Comparison of ENCODE assay signal across 26 cellular contexts in genomic region chr14:64947710-64948611, GRCh38. TPM values are rescaled to one million over a fixed set of nuclear protein-coding genes. Genes with fewer than 3 reads are reported as not detected.
A peak's percentile ranks its signal among the peaks of the same experiment; 100 is the strongest.
DNase-seq lines count a peak whose midpoint lies in the region; ATAC-seq and TF ChIP-seq lines count a peak whose summit lies in the region.
"Had no signal": no experiment of that assay in that cellular context is flagged by ENCODE, and none has a peak within 500 bp of the region (broad histone marks: within the 10 kb centered on the region; RNA-seq: fewer than 3 reads in every experiment).

No MANE protein-coding gene starts in this region.

- H3K4me3 ChIP-seq in heart left ventricle = no peak overlapping the region

- no peak for DNase-seq in Right ventricle myocardium inferior (ENCODE audit: missing footprints)
- no peak for DNase-seq in left cardiac atrium
- DNase-seq in heart left ventricle = peak in 4 of 5 donors; percentile 42 to 84 (median 56)
- peak; percentile 78 for DNase-seq in mucosa of gallbladder (ENCODE audit: low spot score)
- DNase-seq in DMS153 (lab: John Stamatoyannopoulos, UW) = no peak
- DNase-seq in NCI-H1417 (lab: John Stamatoyannopoulos, UW) = no peak
- DNase-seq in activated CD4-positive, alpha-beta T cell treated with anti-CD3 and anti-CD28 coated beads, Interleukin-2, amount 50 U/mL, for 4 hours = no peak
- DNase-seq in activated CD4-positive, CD25-positive, alpha-beta regulatory T cell (lab: John Stamatoyannopoulos, UW) = no peak
- DNase-seq: activated CD4-positive, alpha-beta T cell treated with anti-CD3 and anti-CD28 coated beads, Interleukin-2, amount 10 ng/mL, durations not matched to agents 7 days and 5 days; activated CD8-positive, alpha-beta memory T cell treated with anti-CD3 and anti-CD28 coated beads, Interleukin-2, amount 50 U/mL, for 48 hours; activated effector memory CD4-positive, alpha-beta T cell treated with Interleukin-2 at 50 U/mL for 16 hours; activated naive CD8-positive, alpha-beta T cell treated with anti-CD3 and anti-CD28 coated beads, Interleukin-2, amount 50 U/mL, for 24 hours; BE2C; DMS53; GDM1; glutamatergic neuron; left colon; natural killer cell; NCI-H187; NCI-H526 had no signal

- no peak for TF ChIP-seq POLR2A in heart left ventricle (IDR thresholded peaks at IDR 0.05)

- no peaks in the 10 kb centered on the region for H3K9me3 ChIP-seq in heart left ventricle
- H3K9me3 ChIP-seq: BE2C had no signal

- no peak for TF ChIP-seq CTCF in heart left ventricle (IDR thresholded peaks at IDR 0.05)

- ATAC-seq in Right ventricle myocardium inferior (peak; percentile 13), left cardiac atrium (no peak), heart left ventricle (peak in 3 of 4 donors; percentile 10 to 44 (median 37))
- ATAC-seq: activated naive CD8-positive, alpha-beta T cell treated with anti-CD3 and anti-CD28 coated beads, Interleukin-2, amount 50 U/mL, for 24 hours; left colon; natural killer cell had no signal

- H3K27ac ChIP-seq in heart left ventricle = peak overlapping the region in 8 of 12 donors; percentile 32 to 99 (median 87)
- H3K27ac ChIP-seq: parathyroid adenoma had no signal

- H3K27me3 ChIP-seq in heart left ventricle = no peaks in the 10 kb centered on the region
- H3K27me3 ChIP-seq: BE2C had no signal

- intact Hi-C loops in Right ventricle myocardium inferior (cut with DNase I) = no loop called here
- intact Hi-C loops in left cardiac atrium (cut with DNase I) = no loop called here
- intact Hi-C loops in heart left ventricle (cut with DNase I) = no loop called here

- peaks cover 0 to 29% (median 9%) of the 10 kb centered on the region in 9 donors for H3K36me3 ChIP-seq in heart left ventricle
- H3K36me3 ChIP-seq: BE2C had no signal

- WGBS in heart left ventricle, 4 donors = 82 to 86% (median 84%) methylated on average over 23 to 28 of the region's 28 CpGs

- H3K4me1 ChIP-seq in heart left ventricle = peaks cover 0 to 49% (median 20%) of the 10 kb centered on the region in 12 donors
- H3K4me1 ChIP-seq: BE2C had no signal

RNA-seq across cellular contexts. Expression of gene GPX2, which starts 5.4 kb away (rescaled TPM):
- total RNA-seq in Right ventricle myocardium inferior (not detected), left cardiac atrium (not detected), heart left ventricle (not detected), mucosa of gallbladder (617 TPM)
- under 1 TPM in 1 of 2 donors, not detected in 1; 0.26 TPM for polyA plus RNA-seq in heart left ventricle
- total RNA-seq: A673; activated CD4-positive, alpha-beta T cell treated with anti-CD3 and anti-CD28 coated beads, Interleukin-2, amount 10 ng/mL, durations not matched to agents 7 days and 5 days; cerebellum; LHCN-M2; mesenteric fat pad; natural killer cell; T-helper 1 cell treated with Interleukin-12 subunit alpha and Interleukin-12 subunit beta and Interleukin-4 antibody, amounts not matched to agents 30 ng/mL and 1 ng/mL, for 36 hours had no signal

RNA-seq across cellular contexts. Expression of gene RAB15, which starts 24.2 kb away (rescaled TPM):
- total RNA-seq in Right ventricle myocardium inferior (12.6 TPM), left cardiac atrium (10 to 100 TPM; 12.9 to 51.4 TPM), heart left ventricle (10 to 100 TPM; 15.2 to 70.4 (median 22.5) TPM), mucosa of gallbladder (16.5 TPM)
- polyA plus RNA-seq in heart left ventricle = 10 to 100 TPM; 12.0 to 53.6 TPM

RNA-seq across cellular contexts. Expression of gene CHURC1, which starts 33.7 kb away (rescaled TPM):
- total RNA-seq in Right ventricle myocardium inferior = 98.2 TPM
- 10 to 100 TPM; 89.1 to 97.4 TPM for total RNA-seq in left cardiac atrium
- total RNA-seq in heart left ventricle = 100 to 1,000 TPM in 1 of 9 donors, 10 to 100 TPM in 8; 57.2 to 106 (median 77.3) TPM
- polyA plus RNA-seq in heart left ventricle = 10 to 100 TPM; 51.0 to 53.5 TPM
- 58.7 TPM for total RNA-seq in mucosa of gallbladder

RNA-seq across cellular contexts. Expression of gene FNTB, which starts 38.7 kb away (rescaled TPM):
- total RNA-seq in Right ventricle myocardium inferior = 17.1 TPM
- total RNA-seq in left cardiac atrium = 10 to 100 TPM; 13.1 to 15.9 TPM
- total RNA-seq in heart left ventricle = 10 to 100 TPM; 13.0 to 20.8 (median 16.7) TPM
- 10 to 100 TPM; 10.5 to 22.5 TPM for polyA plus RNA-seq in heart left ventricle
- 16.7 TPM for total RNA-seq in mucosa of gallbladder

Comparison
In these comparisons a context has a peak if more than half of its experiments do, and no peak if none do; other contexts are left out.
1. ATAC-seq: peak in Right ventricle myocardium inferior (single experiment) and heart left ventricle (3 of 4); none in left cardiac atrium (0 of 2).
2. DNase-seq: peak in heart left ventricle (4 of 5) and mucosa of gallbladder (single experiment); none in Right ventricle myocardium inferior (single experiment), left cardiac atrium (single experiment), DMS153 (single experiment), NCI-H1417 (0 of 3), activated CD4-positive, alpha-beta T cell treated with anti-CD3 and anti-CD28 coated beads, Interleukin-2, amount 50 U/mL, for 4 hours (0 of 2) and activated CD4-positive, CD25-positive, alpha-beta regulatory T cell (0 of 4).
3. RNA of gene GPX2, which starts 5.4 kb away (total RNA-seq): 617 TPM in mucosa of gallbladder (single experiment); not detected in left cardiac atrium, not detected in Right ventricle myocardium inferior (single experiment) and not detected in heart left ventricle; every median in the first group is over 100 times any median in the second.